ENCODE assay signal across 26 cellular contexts in the genomic region with DNA sequence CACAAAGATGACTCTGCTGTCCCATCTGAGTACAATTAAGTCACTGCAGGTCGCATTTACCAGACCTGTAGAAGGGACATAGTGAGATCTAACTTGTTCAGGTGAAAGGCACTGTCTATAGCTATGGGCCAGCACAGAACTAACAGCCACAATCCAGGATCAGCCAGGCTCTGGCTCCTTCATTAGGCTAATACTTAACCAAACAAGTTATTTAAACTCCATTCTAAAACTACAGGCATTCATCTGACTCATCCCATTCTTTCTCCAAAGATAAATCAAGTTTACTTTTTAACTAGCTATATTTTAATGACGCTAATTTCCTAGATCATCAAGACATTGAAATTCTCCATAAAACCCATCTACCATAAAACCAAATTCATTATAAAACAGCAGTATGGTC.
"Had no signal": no experiment of that assay in that cellular context is flagged by ENCODE, and none has a peak within 500 bp of the region (broad histone marks: within the 10 kb centered on the region; RNA-seq: fewer than 3 reads in every experiment).

No MANE protein-coding gene starts in this region.

- H3K4me1 ChIP-seq: right lobe of liver, upper lobe of left lung had no signal

- H3K27ac ChIP-seq: epithelial cell of prostate, neutrophil, right lobe of liver, upper lobe of left lung, vagina, WERI-Rb-1 had no signal

- ATAC-seq: activated CD4-positive, CD25-positive, alpha-beta regulatory T cell treated with anti-CD3 and anti-CD28 coated beads, Interleukin-2, amount 50 U/mL, for 24 hours; left colon; right lobe of liver; stimulated activated naive CD8-positive, alpha-beta T cell treated with anti-CD3 and anti-CD28 coated beads, Interleukin-15, Interleukin-2, amounts not matched to agents 100 U/mL and 50 U/mL, for 24 hours had no signal

- H3K27me3 ChIP-seq: adrenal gland, neutrophil, right lobe of liver, upper lobe of left lung, vagina had no signal

- H3K36me3 ChIP-seq: adrenal gland, neutrophil, right lobe of liver, upper lobe of left lung, vagina, WERI-Rb-1 had no signal

- H3K9me3 ChIP-seq: adrenal gland, neutrophil, right lobe of liver, upper lobe of left lung, vagina had no signal

- H3K4me3 Mint-ChIP-seq: activated naive CD8-positive, alpha-beta T cell treated with anti-CD3 and anti-CD28 coated beads for 36 hours; dendritic cell treated with granulocyte-macrophage colony-stimulating factor and Interleukin-4, amounts not matched to agents 40 ng/mL and 50 ng/mL, for 4 days; mesothelial cell of epicardium; naive B cell; nephron progenitor cell had no signal

- H3K36me3 Mint-ChIP-seq: mesothelial cell of epicardium had no signal

- H3K4me3 ChIP-seq: adrenal gland, right lobe of liver, upper lobe of left lung, vagina had no signal

- H3K27ac Mint-ChIP-seq: activated naive CD8-positive, alpha-beta T cell treated with anti-CD3 and anti-CD28 coated beads for 36 hours; dendritic cell treated with granulocyte-macrophage colony-stimulating factor and Interleukin-4, amounts not matched to agents 40 ng/mL and 50 ng/mL, for 4 days; mesothelial cell of epicardium; naive B cell; nephron progenitor cell had no signal

- H3K27me3 Mint-ChIP-seq: activated naive CD8-positive, alpha-beta T cell treated with anti-CD3 and anti-CD28 coated beads for 36 hours; dendritic cell treated with granulocyte-macrophage colony-stimulating factor and Interleukin-4, amounts not matched to agents 40 ng/mL and 50 ng/mL, for 4 days; naive B cell had no signal

- DNase-seq: activated CD4-positive, alpha-beta T cell treated with anti-CD3 and anti-CD28 coated beads for 48 hours; activated CD4-positive, alpha-beta T cell treated with anti-CD3 and anti-CD28 coated beads, Interleukin-2, amount 50 U/mL, for 48 hours; activated CD8-positive, alpha-beta memory T cell treated with anti-CD3 and anti-CD28 coated beads for 24 hours; activated effector memory CD4-positive, alpha-beta T cell treated with Interleukin-2 at 50 U/mL for 16 hours; activated naive CD4-positive, alpha-beta T cell treated with Interleukin-2 at 50 U/mL for 16 hours; activated naive CD8-positive, alpha-beta T cell treated with anti-CD3 and anti-CD28 coated beads for 36 hours; adrenal gland; central memory CD4-positive, alpha-beta T cell; effector CD4-positive, alpha-beta T cell; left colon; mammary epithelial cell; naive B cell; nephron progenitor cell; right lobe of liver; stimulated activated CD4-positive, alpha-beta T cell treated with anti-CD3 and anti-CD28 coated beads, Interleukin-12 subunit alpha, Interleukin-12 subunit beta, amount 100 ng/mL, for 4 hours; stimulated activated CD4-positive, alpha-beta T cell treated with anti-CD3 and anti-CD28 coated beads, Interleukin-4, amount 100 ng/mL, for 1 hour; stimulated activated naive CD8-positive, alpha-beta T cell treated with anti-CD3 and anti-CD28 coated beads, Interleukin-15, Interleukin-2, amounts not matched to agents 100 U/mL and 50 U/mL, for 24 hours; T-helper 9 cell; upper lobe of left lung; WERI-Rb-1 had no signal
